ENCODE assay signal across 1 cellular context in the genomic region with DNA sequence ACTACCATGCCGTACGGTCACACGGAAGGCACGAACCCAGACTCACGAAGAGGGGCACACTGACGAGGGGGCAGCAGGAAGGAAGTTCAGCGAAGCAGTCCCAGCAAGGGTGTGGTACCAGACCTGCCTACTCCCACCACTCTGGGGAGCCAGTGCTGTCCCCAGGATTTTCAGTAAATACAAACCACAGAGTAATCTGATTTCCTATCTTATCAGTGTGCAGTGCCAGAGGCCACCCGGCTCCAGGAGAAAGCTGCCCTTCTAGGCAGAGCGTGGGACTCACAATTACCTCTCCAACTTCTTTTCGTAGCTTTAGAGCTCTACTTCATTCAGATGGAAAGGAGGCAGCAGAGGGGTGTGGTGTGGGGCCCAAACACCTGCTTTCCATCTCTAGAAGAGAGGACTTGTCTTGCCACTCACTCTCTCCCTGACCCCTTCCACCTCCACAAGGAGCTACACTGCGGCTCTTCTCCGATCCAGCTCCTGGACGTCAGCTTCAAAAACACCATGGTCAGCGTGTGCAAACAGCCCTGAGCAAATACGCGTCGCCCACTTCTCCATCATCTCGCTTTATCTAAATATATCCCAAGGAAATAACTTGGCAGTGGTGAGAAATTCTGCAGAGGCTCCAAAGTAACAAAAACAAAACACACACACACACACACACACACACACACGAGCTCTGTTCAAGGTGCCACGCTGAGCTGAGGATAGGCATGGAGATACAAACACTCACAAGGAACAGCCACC.
TF ChIP-seq lines count a peak whose summit lies in the region.

No MANE protein-coding gene starts in this region.

TF ChIP-seq in endothelial cell of umbilical vein, 7 proteins besides CTCF, POLR2A, EP300 and RAD21:
- TF ChIP-seq EZH2 (IDR thresholded peaks at IDR 0.05; ENCODE audit: borderline replicate concordance, low read depth, low read length, severe bottlenecking): no peak
- TF ChIP-seq MYC (IDR thresholded peaks at IDR 0.05; ENCODE audit: low read depth, low read length): no peak
- no peak for TF ChIP-seq JUN (IDR thresholded peaks at IDR 0.05; ENCODE audit: borderline replicate concordance, insufficient read depth, insufficient read length, low read depth)
- TF ChIP-seq, protein P1, sequence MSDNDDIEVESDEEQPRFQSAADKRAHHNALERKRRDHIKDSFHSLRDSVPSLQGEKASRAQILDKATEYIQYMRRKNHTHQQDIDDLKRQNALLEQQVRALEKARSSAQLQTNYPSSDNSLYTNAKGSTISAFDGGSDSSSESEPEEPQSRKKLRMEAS (IDR thresholded peaks at IDR 0.05; ENCODE audit: insufficient read depth, insufficient read length): no peak
- TF ChIP-seq POLR2AphosphoS5 (IDR thresholded peaks at IDR 0.05; ENCODE audit: insufficient read depth, low read depth, low read length): no peak
- no peak for TF ChIP-seq GATA2 (IDR thresholded peaks at IDR 0.05; ENCODE audit: insufficient read depth, insufficient read length, low read depth, low read length)
- no peak for TF ChIP-seq FOS (IDR thresholded peaks at IDR 0.05; ENCODE audit: borderline replicate concordance, insufficient read depth, low read length)
